In genomic region chr17:50115744-50116143, GRCh38 we compare ENCODE assay signal across 22 cellular contexts. TPM values are rescaled to one million over a fixed set of nuclear protein-coding genes. Genes with fewer than 3 reads are reported as not detected.
"Had no signal": no experiment of that assay in that cellular context is flagged by ENCODE, and none has a peak within 500 bp of the region (broad histone marks: within the 10 kb centered on the region; RNA-seq: fewer than 3 reads in every experiment).

No MANE protein-coding gene starts in this region.

- ATAC-seq: activated CD8-positive, alpha-beta T cell treated with anti-CD3 and anti-CD28 coated beads for 36 hours; activated T-cell treated with anti-CD3 and anti-CD28 coated beads, Interleukin-2, amount 50 U/mL, for 72 hours; K562; PC-3; T-helper 17 cell had no signal

- FAIRE-seq: RCC 7860 had no signal

- H3K4me3 ChIP-seq: K562 had no signal

- DNase-seq: activated CD4-positive, alpha-beta T cell treated with anti-CD3 and anti-CD28 coated beads, Interleukin-2, amount 10 ng/mL, durations not matched to agents 7 days and 5 days; activated CD4-positive, CD25-positive, alpha-beta regulatory T cell; activated CD8-positive, alpha-beta memory T cell treated with anti-CD3 and anti-CD28 coated beads, Interleukin-2, amount 50 U/mL, for 4 hours; activated CD8-positive, alpha-beta T cell treated with anti-CD3 and anti-CD28 coated beads for 36 hours; activated gamma-delta T cell treated with Interleukin-2 at 50 U/mL for 16 hours; activated naive CD4-positive, alpha-beta T cell treated with anti-CD3 and anti-CD28 coated beads, Interleukin-2, amount 10 ng/mL, durations not matched to agents 7 days and 5 days; activated naive CD8-positive, alpha-beta T cell treated with anti-CD3 and anti-CD28 coated beads for 36 hours; activated T-cell treated with anti-CD3 and anti-CD28 coated beads, Interleukin-2, amount 50 U/mL, for 72 hours; Karpas-422; MM.1S; NCI-H1105; NCI-H1436 treated with DMSO at 0.1 percent for 48 hours; NCI-H187; NCI-H2081; NCI-H524; PC-3; SIG-M5; T-helper 17 cell; T-helper 9 cell had no signal

- H3K27ac ChIP-seq: VCaP had no signal

RNA-seq across cellular contexts. Expression of gene SGCA, which starts 50.1 kb away (rescaled TPM):
- total RNA-seq: activated CD4-positive, alpha-beta T cell treated with anti-CD3 and anti-CD28 coated beads, Interleukin-2, amount 10 ng/mL, durations not matched to agents 7 days and 5 days; K562; PC-3; T-helper 17 cell had no signal
- polyA plus RNA-seq: K562 had no signal
